1 cellular context compared by ENCODE assay signal in genomic region chr9:136525841-136526499, GRCh38.
TF ChIP-seq lines count a peak whose summit lies in the region.

No MANE protein-coding gene starts in this region.

TF ChIP-seq in HEK293, 187 proteins besides CTCF, POLR2A, EP300 and RAD21 (continued from another document):
- TF ChIP-seq ZNF518A (tag by site-specific recombination; conservative IDR thresholded peaks at IDR 0.05; ENCODE audit: low read depth) (no peak), HIC1 (tag by site-specific recombination; IDR thresholded peaks at IDR 0.05) (0 out of 2 replicates have a peak, but pooled peaks have one; percentile 34), ZNF146 (tag by site-specific recombination; IDR thresholded peaks at IDR 0.05) (no peak), ZNF16 (tag by site-specific recombination; IDR thresholded peaks at IDR 0.05; ENCODE audit: low read depth) (no peak), WT1 (tag by site-specific recombination; IDR thresholded peaks at IDR 0.05) (no peak), ZFP37 (tag by site-specific recombination; IDR thresholded peaks at IDR 0.05) (no peak), ZNF571 (tag by site-specific recombination; IDR thresholded peaks at IDR 0.05) (no peak), ZBTB11 (tag by site-specific recombination; conservative IDR thresholded peaks at IDR 0.05; ENCODE audit: low read depth) (no peak), SP7 (tag by site-specific recombination; IDR thresholded peaks at IDR 0.05) (no peak), ZNF280D (tag by site-specific recombination; IDR thresholded peaks at IDR 0.05) (no peak), ZNF121 (tag by site-specific recombination; IDR thresholded peaks at IDR 0.05) (no peak), ZBTB49 (tag by site-specific recombination; IDR thresholded peaks at IDR 0.05; ENCODE audit: low read depth) (no peak), ZNF580 (tag by site-specific recombination; IDR thresholded peaks at IDR 0.05) (no peak)
